ENCODE assay signal across 11 cellular contexts in the genomic region with DNA sequence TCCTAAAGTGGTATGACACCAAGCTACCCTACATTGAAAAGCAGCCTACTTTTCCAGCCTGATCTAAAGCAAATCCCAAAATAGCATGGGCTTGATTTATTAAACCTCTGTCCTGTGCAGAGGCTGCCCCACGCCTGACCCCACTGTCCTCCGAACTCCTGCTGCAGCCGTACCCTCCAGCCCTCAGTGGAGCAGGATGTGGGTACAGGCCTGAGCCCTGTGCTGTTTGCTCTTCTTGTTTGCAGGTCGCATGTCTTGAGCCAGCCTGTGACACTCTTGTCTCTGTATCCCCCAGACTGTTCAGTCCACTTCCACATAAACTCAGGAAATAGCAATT.
DNase-seq lines count a peak whose midpoint lies in the region; ATAC-seq and TF ChIP-seq lines count a peak whose summit lies in the region.
"Had no signal": no experiment of that assay in that cellular context is flagged by ENCODE, and none has a peak within 500 bp of the region (broad histone marks: within the 10 kb centered on the region; RNA-seq: fewer than 3 reads in every experiment).

No MANE protein-coding gene starts in this region.

- H3K4me3 Mint-ChIP-seq in activated naive CD8-positive, alpha-beta T cell = no peak overlapping the region
- no peak overlapping the region for H3K4me3 Mint-ChIP-seq in activated naive CD8-positive, alpha-beta T cell treated with anti-CD3 and anti-CD28 coated beads, Interleukin-2, amount 50 U/mL, for 24 hours
- H3K4me3 Mint-ChIP-seq in activated CD8-positive, alpha-beta T cell treated with anti-CD3 and anti-CD28 coated beads, Interleukin-2, amount 10 ng/mL, durations not matched to agents 7 days and 5 days = no peak overlapping the region
- H3K4me3 Mint-ChIP-seq in stimulated activated naive CD8-positive, alpha-beta T cell treated with anti-CD3 and anti-CD28 coated beads, Interleukin-15, amount 100 ng/mL, for 72 hours = peak overlapping the region; percentile 47 to 60
- H3K4me3 Mint-ChIP-seq: IgD-negative memory B cell had no signal

- TF ChIP-seq CTCF in body of pancreas (IDR thresholded peaks at IDR 0.05) = no peak

- peaks cover 13% of the 10 kb centered on the region for H3K36me3 Mint-ChIP-seq in activated naive CD8-positive, alpha-beta T cell
- H3K36me3 Mint-ChIP-seq in activated naive CD8-positive, alpha-beta T cell treated with anti-CD3 and anti-CD28 coated beads, Interleukin-2, amount 50 U/mL, for 24 hours (ENCODE audit: low read depth) = peaks cover 16% of the 10 kb centered on the region
- H3K36me3 Mint-ChIP-seq in activated CD8-positive, alpha-beta T cell treated with anti-CD3 and anti-CD28 coated beads, Interleukin-2, amount 10 ng/mL, durations not matched to agents 7 days and 5 days (ENCODE audit: low read depth) = peaks cover 14% of the 10 kb centered on the region

- TF ChIP-seq POLR2A in body of pancreas (IDR thresholded peaks at IDR 0.05) = no peak

- H3K27ac ChIP-seq in body of pancreas = no peak overlapping the region

- ATAC-seq in activated naive CD8-positive, alpha-beta T cell treated with anti-CD3 and anti-CD28 coated beads, Interleukin-2, amount 50 U/mL, for 24 hours = no peak
- peak; percentile 35 for ATAC-seq in activated CD8-positive, alpha-beta T cell treated with anti-CD3 and anti-CD28 coated beads, Interleukin-2, amount 10 ng/mL, durations not matched to agents 7 days and 5 days
- ATAC-seq in left lobe of liver = peak; percentile 23
- no peak for ATAC-seq in stimulated activated naive CD8-positive, alpha-beta T cell treated with anti-CD3 and anti-CD28 coated beads, Interleukin-15, amount 100 ng/mL, for 72 hours
- ATAC-seq in body of pancreas = no peak

- DNase-seq in activated naive CD8-positive, alpha-beta T cell treated with anti-CD3 and anti-CD28 coated beads, Interleukin-2, amount 50 U/mL, for 24 hours = no peak
- no peak for DNase-seq in activated CD8-positive, alpha-beta T cell treated with anti-CD3 and anti-CD28 coated beads, Interleukin-2, amount 10 ng/mL, durations not matched to agents 7 days and 5 days
- DNase-seq in left lobe of liver (ENCODE audit: low spot score) (no peak), HEK293T (ENCODE audit: extremely low spot score) (no peak), body of pancreas (no peak), NCI-H524 treated with DMSO at 0.1 percent for 48 hours (lab: John Stamatoyannopoulos, UW) (no peak)
- no peak for DNase-seq in stimulated activated naive CD8-positive, alpha-beta T cell treated with anti-CD3 and anti-CD28 coated beads, Interleukin-15, amount 100 ng/mL, for 72 hours
- DNase-seq: SIG-M5 had no signal

- no peaks in the 10 kb centered on the region for H3K27me3 Mint-ChIP-seq in activated naive CD8-positive, alpha-beta T cell
- H3K27me3 Mint-ChIP-seq in activated naive CD8-positive, alpha-beta T cell treated with anti-CD3 and anti-CD28 coated beads, Interleukin-2, amount 50 U/mL, for 24 hours = no peaks in the 10 kb centered on the region
- no peaks in the 10 kb centered on the region for H3K27me3 Mint-ChIP-seq in activated CD8-positive, alpha-beta T cell treated with anti-CD3 and anti-CD28 coated beads, Interleukin-2, amount 10 ng/mL, durations not matched to agents 7 days and 5 days (ENCODE audit: low read depth)
- H3K27me3 Mint-ChIP-seq in stimulated activated naive CD8-positive, alpha-beta T cell treated with anti-CD3 and anti-CD28 coated beads, Interleukin-15, amount 100 ng/mL, for 72 hours = no peaks in the 10 kb centered on the region
- H3K27me3 Mint-ChIP-seq: IgD-negative memory B cell had no signal

- H3K4me3 ChIP-seq in body of pancreas = no peak overlapping the region
- H3K4me3 ChIP-seq: skin epidermis had no signal

- H3K9me3 Mint-ChIP-seq in activated naive CD8-positive, alpha-beta T cell (ENCODE audit: low read depth) = no peaks in the 10 kb centered on the region
- no peaks in the 10 kb centered on the region for H3K9me3 Mint-ChIP-seq in activated naive CD8-positive, alpha-beta T cell treated with anti-CD3 and anti-CD28 coated beads, Interleukin-2, amount 50 U/mL, for 24 hours
- H3K9me3 Mint-ChIP-seq in activated CD8-positive, alpha-beta T cell treated with anti-CD3 and anti-CD28 coated beads, Interleukin-2, amount 10 ng/mL, durations not matched to agents 7 days and 5 days (ENCODE audit: insufficient read depth) = no peaks in the 10 kb centered on the region
- no peaks in the 10 kb centered on the region for H3K9me3 Mint-ChIP-seq in stimulated activated naive CD8-positive, alpha-beta T cell treated with anti-CD3 and anti-CD28 coated beads, Interleukin-15, amount 100 ng/mL, for 72 hours
- H3K9me3 Mint-ChIP-seq: IgD-negative memory B cell had no signal

- H3K4me1 ChIP-seq in body of pancreas = no peaks in the 10 kb centered on the region

- POLR2A ChIA-PET in activated CD8-positive, alpha-beta T cell treated with anti-CD3 and anti-CD28 coated beads, Interleukin-2, amount 10 ng/mL, durations not matched to agents 7 days and 5 days (lab: Charles Lee) = no interaction called here
- POLR2A ChIA-PET in HEK293T (lab: Yijun Ruan, JAX) = no interaction called here

- H3K27ac Mint-ChIP-seq in activated naive CD8-positive, alpha-beta T cell = peak overlapping the region; percentile 77
- no peak overlapping the region for H3K27ac Mint-ChIP-seq in activated naive CD8-positive, alpha-beta T cell treated with anti-CD3 and anti-CD28 coated beads, Interleukin-2, amount 50 U/mL, for 24 hours
- H3K27ac Mint-ChIP-seq in activated CD8-positive, alpha-beta T cell treated with anti-CD3 and anti-CD28 coated beads, Interleukin-2, amount 10 ng/mL, durations not matched to agents 7 days and 5 days = peak overlapping the region; percentile 80
- H3K27ac Mint-ChIP-seq in stimulated activated naive CD8-positive, alpha-beta T cell treated with anti-CD3 and anti-CD28 coated beads, Interleukin-15, amount 100 ng/mL, for 72 hours = peak overlapping the region; percentile 73 to 89
- H3K27ac Mint-ChIP-seq: IgD-negative memory B cell had no signal

- H3K27me3 ChIP-seq in body of pancreas = no peaks in the 10 kb centered on the region

- 88 to 98% methylated on average over 4 of the region's 4 CpGs for WGBS in body of pancreas, 2 donors

- no peaks in the 10 kb centered on the region for H3K36me3 ChIP-seq in body of pancreas (replicated peaks in 1 of 2; ENCODE audit: insufficient read depth in 1 of 2, low read depth in 2 of 2)

- CTCF ChIA-PET in activated CD8-positive, alpha-beta T cell treated with anti-CD3 and anti-CD28 coated beads, Interleukin-2, amount 10 ng/mL, durations not matched to agents 7 days and 5 days (lab: Charles Lee) = interaction anchor here (0.9 to 2.0 kb wide), 4 partner anchors 9 to 88 kb away, joined by 3 to 6 read pairs (median 4); a partner anchor contains a TSS
- CTCF ChIA-PET in HEK293T (lab: Yijun Ruan, JAX) = interaction anchor here (0.7 kb wide), 1 partner anchor 20 kb away, joined by 3 read pairs; no protein-coding TSS in a partner anchor

- H3K9me3 ChIP-seq in body of pancreas = no peaks in the 10 kb centered on the region

- intact Hi-C loops in body of pancreas (cut with DNase I) = no loop called here

- peaks cover 43% of the 10 kb centered on the region for H3K4me1 Mint-ChIP-seq in activated naive CD8-positive, alpha-beta T cell (ENCODE audit: low read depth)
- peaks cover 41% of the 10 kb centered on the region for H3K4me1 Mint-ChIP-seq in activated naive CD8-positive, alpha-beta T cell treated with anti-CD3 and anti-CD28 coated beads, Interleukin-2, amount 50 U/mL, for 24 hours
- peaks cover 32% of the 10 kb centered on the region for H3K4me1 Mint-ChIP-seq in activated CD8-positive, alpha-beta T cell treated with anti-CD3 and anti-CD28 coated beads, Interleukin-2, amount 10 ng/mL, durations not matched to agents 7 days and 5 days (ENCODE audit: low read depth)
- peaks cover 53% of the 10 kb centered on the region for H3K4me1 Mint-ChIP-seq in stimulated activated naive CD8-positive, alpha-beta T cell treated with anti-CD3 and anti-CD28 coated beads, Interleukin-15, amount 100 ng/mL, for 72 hours
- H3K4me1 Mint-ChIP-seq: IgD-negative memory B cell had no signal

TF ChIP-seq in HEK293T, 16 proteins besides CTCF, POLR2A, EP300 and RAD21:
- no peak for TF ChIP-seq FOXK2 (IDR thresholded peaks at IDR 0.05)
- TF ChIP-seq CTBP1 (IDR thresholded peaks at IDR 0.05; ENCODE audit: borderline replicate concordance) = no peak

Comparison
In these comparisons a context has a peak if more than half of its experiments do, and no peak if none do; other contexts are left out.
1. H3K4me3 Mint-ChIP-seq: peak in stimulated activated naive CD8-positive, alpha-beta T cell treated with anti-CD3 and anti-CD28 coated beads, Interleukin-15, amount 100 ng/mL, for 72 hours (2 of 2); none in activated naive CD8-positive, alpha-beta T cell (single experiment), activated naive CD8-positive, alpha-beta T cell treated with anti-CD3 and anti-CD28 coated beads, Interleukin-2, amount 50 U/mL, for 24 hours (single experiment) and activated CD8-positive, alpha-beta T cell treated with anti-CD3 and anti-CD28 coated beads, Interleukin-2, amount 10 ng/mL, durations not matched to agents 7 days and 5 days (single experiment).
2. ATAC-seq: peak in activated CD8-positive, alpha-beta T cell treated with anti-CD3 and anti-CD28 coated beads, Interleukin-2, amount 10 ng/mL, durations not matched to agents 7 days and 5 days (single experiment) and left lobe of liver (single experiment); none in activated naive CD8-positive, alpha-beta T cell treated with anti-CD3 and anti-CD28 coated beads, Interleukin-2, amount 50 U/mL, for 24 hours (single experiment), stimulated activated naive CD8-positive, alpha-beta T cell treated with anti-CD3 and anti-CD28 coated beads, Interleukin-15, amount 100 ng/mL, for 72 hours (single experiment) and body of pancreas (single experiment).